10 cellular contexts compared by ENCODE assay signal in the genomic region with DNA sequence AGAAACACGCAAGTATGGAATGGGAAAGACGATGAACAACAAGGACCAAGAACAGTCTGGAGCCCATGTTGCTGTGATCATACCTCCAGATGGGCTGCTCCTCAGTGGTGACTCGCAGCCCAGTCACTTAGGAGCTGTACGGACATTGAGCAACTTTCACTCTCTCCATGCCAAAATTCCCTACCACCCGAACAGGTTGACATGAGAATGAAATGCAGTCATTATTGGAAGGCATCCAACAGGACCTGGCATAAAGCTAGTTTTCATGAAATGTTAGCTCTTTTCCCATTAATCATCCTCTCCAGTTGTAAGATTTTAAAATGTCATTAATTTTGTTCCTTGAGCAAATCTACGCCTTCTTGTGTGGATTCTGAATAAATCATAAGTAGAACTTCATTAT.
DNase-seq lines count a peak whose midpoint lies in the region; TF ChIP-seq lines count a peak whose summit lies in the region.
"Had no signal": no experiment of that assay in that cellular context is flagged by ENCODE, and none has a peak within 500 bp of the region (broad histone marks: within the 10 kb centered on the region; RNA-seq: fewer than 3 reads in every experiment).

No MANE protein-coding gene starts in this region.

- H3K27me3 ChIP-seq in thyroid gland (no peaks in the 10 kb centered on the region), testis (no peaks in the 10 kb centered on the region)

- H3K4me1 ChIP-seq in thyroid gland (no peaks in the 10 kb centered on the region), testis (no peaks in the 10 kb centered on the region)
- H3K4me1 ChIP-seq: BLaER1 had no signal

- H3K4me3 ChIP-seq in thyroid gland (replicated peaks in 1 of 3) = no peak overlapping the region
- no peak overlapping the region for H3K4me3 ChIP-seq in testis
- H3K4me3 ChIP-seq: BLaER1 had no signal

- TF ChIP-seq POLR2A in thyroid gland (IDR thresholded peaks at IDR 0.05) (no peak), testis (IDR thresholded peaks at IDR 0.05) (no peak)

- H3K27ac ChIP-seq in thyroid gland = no peak overlapping the region
- no peak overlapping the region for H3K27ac ChIP-seq in testis
- H3K27ac ChIP-seq: BLaER1 had no signal

- intact Hi-C loops in thyroid gland (cut with DNase I) = no loop called here
- intact Hi-C loops in testis (cut with DNase I; ENCODE audit: low total_unique reads) = no loop called here

- H3K9me3 ChIP-seq in thyroid gland (no peaks in the 10 kb centered on the region), testis (no peaks in the 10 kb centered on the region)
- H3K9me3 ChIP-seq: BLaER1 had no signal

- H3K36me3 ChIP-seq in thyroid gland (no peaks in the 10 kb centered on the region), testis (ENCODE audit: low read depth, missing control alignments) (no peaks in the 10 kb centered on the region)
- H3K36me3 ChIP-seq: BLaER1 had no signal

- WGBS in thyroid gland, 2 donors = 47 to 53% methylated on average over 6 of the region's 6 CpGs
- 74 to 98% methylated on average over 3 to 6 of the region's 6 CpGs for WGBS in testis, 2 donors

- TF ChIP-seq CTCF in thyroid gland (IDR thresholded peaks at IDR 0.05) = no peak
- no peak for TF ChIP-seq CTCF in testis (IDR thresholded peaks at IDR 0.05)

- DNase-seq in NCI-H2196 (lab: John Stamatoyannopoulos, UW; ENCODE audit: unreplicated experiment) = peak; percentile 44
- DNase-seq in NCI-H2196 treated with DMSO at 0.1 percent for 48 hours (lab: John Stamatoyannopoulos, UW; ENCODE audit: unreplicated experiment) = no peak
- peak; percentile 35 for DNase-seq in SW480 (ENCODE audit: low spot score)
- peak; percentile 89 for DNase-seq in fibroblast of the conjunctiva (ENCODE audit: low read depth)
- peak; percentile 30 to 46 for DNase-seq in thyroid gland
- DNase-seq in testis = no peak
- DNase-seq in NCI-H526 treated with DMSO at 0.1 percent for 48 hours (lab: John Stamatoyannopoulos, UW) = no peak
- no peak for DNase-seq in DMS53 treated with DMSO at 0.1 percent for 48 hours (lab: John Stamatoyannopoulos, UW; ENCODE audit: unreplicated experiment)
- DNase-seq: NCI-H1417 treated with DMSO at 0.1 percent for 48 hours had no signal

Comparison
In these comparisons a context has a peak if more than half of its experiments do, and no peak if none do; other contexts are left out.
1. DNase-seq: peak in NCI-H2196 (single experiment), SW480 (single experiment), fibroblast of the conjunctiva (single experiment) and thyroid gland (2 of 2); none in NCI-H2196 treated with DMSO at 0.1 percent for 48 hours (single experiment), testis (single experiment), NCI-H526 treated with DMSO at 0.1 percent for 48 hours (single experiment) and DMS53 treated with DMSO at 0.1 percent for 48 hours (single experiment).